ENCODE assay signal across 1 cellular context in the genomic region with DNA sequence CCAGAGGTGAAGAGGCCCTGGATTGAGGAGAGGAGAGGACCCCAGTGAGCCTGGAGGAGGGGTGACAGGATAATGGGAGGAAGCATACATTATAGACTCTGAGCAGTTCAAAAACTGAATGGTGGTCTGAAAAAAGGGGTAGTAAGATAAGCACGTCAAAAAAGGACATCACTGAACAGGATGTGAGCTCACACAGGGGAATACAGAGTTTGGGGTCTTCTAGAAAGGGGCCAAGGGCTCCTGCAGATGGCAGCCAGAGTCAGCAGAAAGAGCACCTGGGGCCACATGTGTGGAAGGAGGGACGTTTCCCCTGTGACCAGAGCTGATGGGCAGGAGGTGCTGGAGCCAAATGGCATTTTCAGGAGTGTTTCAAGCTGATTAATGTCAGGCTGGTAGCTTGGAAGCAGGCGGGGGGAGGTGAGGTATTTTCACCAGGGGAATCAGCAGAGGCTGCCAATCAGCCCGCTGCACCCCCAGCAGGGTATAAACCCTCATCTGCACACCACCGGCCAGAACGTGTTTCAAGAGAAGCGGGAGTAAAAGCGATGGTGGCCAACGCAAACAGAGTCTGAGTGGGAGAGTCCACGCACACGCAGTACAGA.
TF ChIP-seq lines count a peak whose summit lies in the region.

No MANE protein-coding gene starts in this region.

TF ChIP-seq in H1, 55 proteins besides CTCF, POLR2A, EP300 and RAD21:
- TF ChIP-seq TCF12 (IDR thresholded peaks at IDR 0.05; ENCODE audit: low read depth, low read length) (no peak), TAF7 (optimal IDR thresholded peaks at IDR 0.05; ENCODE audit: borderline replicate concordance, low read depth, low read length) (no peak), KDM5A (IDR thresholded peaks at IDR 0.05; ENCODE audit: low read length) (no peak), RXRA (IDR thresholded peaks at IDR 0.05; ENCODE audit: insufficient read depth, low read depth, low read length) (no peak), KDM4A (IDR thresholded peaks at IDR 0.05; ENCODE audit: low read depth, low read length, severe bottlenecking) (no peak), SP2 (IDR thresholded peaks at IDR 0.05; ENCODE audit: low read length) (no peak), EZH2 (IDR thresholded peaks at IDR 0.05; ENCODE audit: low read depth, low read length, severe bottlenecking) (no peak), CHD2 (IDR thresholded peaks at IDR 0.05; ENCODE audit: low read length) (no peak), SIRT6 (IDR thresholded peaks at IDR 0.05; ENCODE audit: low read length) (no peak), CEBPB (IDR thresholded peaks at IDR 0.05; ENCODE audit: low read depth, low read length) (no peak), JUND (IDR thresholded peaks at IDR 0.05; ENCODE audit: low read length) (no peak), MAFK (IDR thresholded peaks at IDR 0.05; ENCODE audit: low read depth, low read length) (no peak)
- TF ChIP-seq, protein P1, sequence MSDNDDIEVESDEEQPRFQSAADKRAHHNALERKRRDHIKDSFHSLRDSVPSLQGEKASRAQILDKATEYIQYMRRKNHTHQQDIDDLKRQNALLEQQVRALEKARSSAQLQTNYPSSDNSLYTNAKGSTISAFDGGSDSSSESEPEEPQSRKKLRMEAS (IDR thresholded peaks at IDR 0.05): no peak
